ENCODE assay signal across 8 cellular contexts in genomic region chr14:93207468-93208308, GRCh38. TPM values are rescaled to one million over a fixed set of nuclear protein-coding genes. Genes with fewer than 3 reads are reported as not detected.
DNase-seq lines count a peak whose midpoint lies in the region; ATAC-seq and TF ChIP-seq lines count a peak whose summit lies in the region.

No MANE protein-coding gene starts in this region.

- CTCF ChIA-PET in activated CD8-positive, alpha-beta T cell treated with anti-CD3 and anti-CD28 coated beads, Interleukin-2, amount 10 ng/mL, durations not matched to agents 7 days and 5 days (lab: Charles Lee), result interaction anchor here (0.6 to 4.7 kb wide), 10 partner anchors 9 to 974 kb away, joined by 3 to 40 read pairs (median 5); partner anchors contain the start of genes LYSET and MOAP1

- POLR2A ChIA-PET in activated CD8-positive, alpha-beta T cell treated with anti-CD3 and anti-CD28 coated beads, Interleukin-2, amount 10 ng/mL, durations not matched to agents 7 days and 5 days (lab: Charles Lee), result interaction anchor here (0.7 to 5.1 kb wide), 9 partner anchors 8 to 753 kb away, joined by 3 to 87 read pairs (median 5); partner anchors contain the start of genes LYSET and MOAP1

- H3K27ac ChIP-seq in foreskin keratinocyte, result no peak overlapping the region

- no peaks in the 10 kb centered on the region for H3K27me3 Mint-ChIP-seq in activated CD8-positive, alpha-beta T cell treated with anti-CD3 and anti-CD28 coated beads, Interleukin-2, amount 10 ng/mL, durations not matched to agents 7 days and 5 days (ENCODE audit: low read depth)
- no peaks in the 10 kb centered on the region for H3K27me3 Mint-ChIP-seq in nephron (ENCODE audit: low read depth)

- ATAC-seq in GM18499 (IDR thresholded peaks at IDR 0.05; ENCODE audit: insufficient read depth, unreplicated experiment), result peak; percentile 10
- ATAC-seq in HG02943 (IDR thresholded peaks at IDR 0.05; ENCODE audit: low read depth, unreplicated experiment), result peak; percentile 43
- peak; percentile 56 for ATAC-seq in activated CD8-positive, alpha-beta T cell treated with anti-CD3 and anti-CD28 coated beads, Interleukin-2, amount 10 ng/mL, durations not matched to agents 7 days and 5 days
- ATAC-seq in foreskin keratinocyte, result peak; percentile 39
- no peak for ATAC-seq in GM18519 (IDR thresholded peaks at IDR 0.05; ENCODE audit: low FRiP score, unreplicated experiment)

- peak overlapping the region; percentile 96 for H3K27ac Mint-ChIP-seq in activated CD8-positive, alpha-beta T cell treated with anti-CD3 and anti-CD28 coated beads, Interleukin-2, amount 10 ng/mL, durations not matched to agents 7 days and 5 days
- peak overlapping the region; percentile 6 to 72 (median 61) for H3K27ac Mint-ChIP-seq in nephron

- peak; percentile 48 for TF ChIP-seq CTCF in foreskin keratinocyte (conservative IDR thresholded peaks at IDR 0.05)
- TF ChIP-seq CTCF in nephron (IDR thresholded peaks at IDR 0.05; ENCODE audit: unreplicated experiment in 3 of 3), result peak in 2 of 3 experiments; percentile 24 to 56

- H3K4me1 ChIP-seq in foreskin keratinocyte, result peaks cover 3% of the 10 kb centered on the region

- no peaks in the 10 kb centered on the region for H3K27me3 ChIP-seq in foreskin keratinocyte

- no peaks in the 10 kb centered on the region for H3K9me3 Mint-ChIP-seq in activated CD8-positive, alpha-beta T cell treated with anti-CD3 and anti-CD28 coated beads, Interleukin-2, amount 10 ng/mL, durations not matched to agents 7 days and 5 days (ENCODE audit: insufficient read depth)
- H3K9me3 Mint-ChIP-seq in nephron, result no peaks in the 10 kb centered on the region

- peaks cover 38% of the 10 kb centered on the region for H3K4me1 Mint-ChIP-seq in activated CD8-positive, alpha-beta T cell treated with anti-CD3 and anti-CD28 coated beads, Interleukin-2, amount 10 ng/mL, durations not matched to agents 7 days and 5 days (ENCODE audit: low read depth)
- H3K4me1 Mint-ChIP-seq in nephron, result peaks cover 20% of the 10 kb centered on the region

- DNase-seq in AG20443 (ENCODE audit: low spot score) (peak; percentile 74), NCI-H2081 (lab: John Stamatoyannopoulos, UW) (peak; percentile 44 to 55), foreskin keratinocyte (peak; percentile 18 to 36)
- peak; percentile 55 for DNase-seq in activated CD8-positive, alpha-beta T cell treated with anti-CD3 and anti-CD28 coated beads, Interleukin-2, amount 10 ng/mL, durations not matched to agents 7 days and 5 days

- peaks cover 42% of the 10 kb centered on the region for H3K36me3 Mint-ChIP-seq in activated CD8-positive, alpha-beta T cell treated with anti-CD3 and anti-CD28 coated beads, Interleukin-2, amount 10 ng/mL, durations not matched to agents 7 days and 5 days (ENCODE audit: low read depth)
- peaks cover 14% of the 10 kb centered on the region for H3K36me3 Mint-ChIP-seq in nephron (ENCODE audit: low read depth)

- H3K4me3 Mint-ChIP-seq in activated CD8-positive, alpha-beta T cell treated with anti-CD3 and anti-CD28 coated beads, Interleukin-2, amount 10 ng/mL, durations not matched to agents 7 days and 5 days, result peak overlapping the region; percentile 100
- H3K4me3 Mint-ChIP-seq in nephron, result peak overlapping the region; percentile 83 to 100 (median 98)

RNA-seq across cellular contexts. Expression of gene UBR7, which starts 0.6 kb away (rescaled TPM):
- 10 to 100 TPM; 39.0 to 49.3 TPM for total RNA-seq in activated CD8-positive, alpha-beta T cell treated with anti-CD3 and anti-CD28 coated beads, Interleukin-2, amount 10 ng/mL, durations not matched to agents 7 days and 5 days
- 25.3 and 28.4 TPM in 2 replicates for total RNA-seq in foreskin keratinocyte
- 12.6 and 16.6 TPM in 2 replicates for polyA plus RNA-seq in foreskin keratinocyte

RNA-seq across cellular contexts. Expression of gene GON7, which starts 0.8 kb away (rescaled TPM):
- total RNA-seq in activated CD8-positive, alpha-beta T cell treated with anti-CD3 and anti-CD28 coated beads, Interleukin-2, amount 10 ng/mL, durations not matched to agents 7 days and 5 days, result 10 to 100 TPM; 21.5 to 24.6 TPM
- 12.1 and 12.9 TPM in 2 replicates for total RNA-seq in foreskin keratinocyte
- 12.8 and 14.3 TPM in 2 replicates for polyA plus RNA-seq in foreskin keratinocyte

RNA-seq across cellular contexts. Expression of gene LYSET, which starts 22.6 kb away (rescaled TPM):
- 10 to 100 TPM in 1 of 2 experiments, 1 to 10 TPM in 1; 9.7 to 10.6 TPM for total RNA-seq in activated CD8-positive, alpha-beta T cell treated with anti-CD3 and anti-CD28 coated beads, Interleukin-2, amount 10 ng/mL, durations not matched to agents 7 days and 5 days
- 17.1 TPM in 2 replicates for total RNA-seq in foreskin keratinocyte
- polyA plus RNA-seq in foreskin keratinocyte, result 20.7 and 23.3 TPM in 2 replicates

RNA-seq across cellular contexts. Expression of gene MOAP1, which starts 23.0 kb away (rescaled TPM):
- total RNA-seq in activated CD8-positive, alpha-beta T cell treated with anti-CD3 and anti-CD28 coated beads, Interleukin-2, amount 10 ng/mL, durations not matched to agents 7 days and 5 days, result 10 to 100 TPM; 21.0 to 21.5 TPM
- total RNA-seq in foreskin keratinocyte, result 7.4 and 8.2 TPM in 2 replicates
- 5.6 and 5.7 TPM in 2 replicates for polyA plus RNA-seq in foreskin keratinocyte
